In genomic region chrY:14524246-14525180, GRCh38 we compare ENCODE assay signal across 1 cellular context.
TF ChIP-seq lines count a peak whose summit lies in the region.

Gene NLGN4Y (plus strand): TSS chrY:14524529. CDS start chrY:14622120, 97,591 bp downstream.

TF ChIP-seq in HepG2, 621 proteins besides CTCF, POLR2A, EP300 and RAD21 (continued from another document):
- TF ChIP-seq PATZ1 (CRISPR knock-in tag; IDR thresholded peaks at IDR 0.05) (peak; percentile 12; the same call in 1 of the 2 replicates), SPEN (CRISPR knock-in tag; IDR thresholded peaks at IDR 0.05; ENCODE audit: low read depth) (peak; percentile 49; the same call in 1 of the 2 replicates), TOE1 (CRISPR knock-in tag; IDR thresholded peaks at IDR 0.05) (no peak), KMT2B (CRISPR knock-in tag; IDR thresholded peaks at IDR 0.05) (0 out of 2 replicates have a peak, but pooled peaks have one; percentile 31), ZBTB3 (CRISPR knock-in tag; IDR thresholded peaks at IDR 0.05; ENCODE audit: borderline replicate concordance, low read depth) (no peak), ELF1 (CRISPR knock-in tag; IDR thresholded peaks at IDR 0.05) (peak; percentile 42; the same call in 1 of the 2 replicates), EEA1 (CRISPR knock-in tag; IDR thresholded peaks at IDR 0.05; ENCODE audit: borderline replicate concordance) (0 out of 2 replicates have a peak, but pooled peaks have one; percentile 24), ZFX (CRISPR knock-in tag; IDR thresholded peaks at IDR 0.05; ENCODE audit: low read depth) (peak; percentile 94), RBFOX2 (IDR thresholded peaks at IDR 0.05; ENCODE audit: low read depth, low read length) (peak; percentile 72)
